Comparison of ENCODE assay signal across 8 cellular contexts in the genomic region with DNA sequence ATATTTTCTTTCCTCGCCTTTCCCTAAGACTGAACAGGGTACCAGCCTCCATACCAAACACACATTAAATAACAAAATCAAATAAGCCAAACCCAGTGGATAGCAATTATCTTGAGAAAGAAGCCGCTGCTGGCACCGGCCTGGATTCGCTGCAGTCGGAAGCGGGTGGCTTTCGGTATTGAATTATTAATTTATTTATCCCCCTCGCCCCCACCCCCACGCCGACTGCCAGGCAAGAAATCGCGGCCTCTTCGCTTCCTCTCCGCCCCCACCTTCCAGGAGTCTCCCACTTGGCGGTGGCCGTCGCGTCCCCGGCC. TPM values are rescaled to one million over a fixed set of nuclear protein-coding genes. Genes with fewer than 3 reads are reported as not detected.
A peak's percentile ranks its signal among the peaks of the same experiment; 100 is the strongest.
DNase-seq lines count a peak whose midpoint lies in the region; ATAC-seq, FAIRE-seq and TF ChIP-seq lines count a peak whose summit lies in the region.

No MANE protein-coding gene starts in this region.

- in situ Hi-C loops in GM13976 (cut with MboI; ENCODE audit: low sequenced_read_pairs, unreplicated experiment): no loop called here

- peaks cover 13% of the 10 kb centered on the region for H3K4me1 Mint-ChIP-seq in progenitor cell of endocrine pancreas (ENCODE audit: low read depth)

- H3K4me3 ChIP-seq in MG63 (peak overlapping the region; percentile 61), epithelial cell of esophagus (ENCODE audit: low read length) (peak overlapping the region; percentile 40)

- H3K4me3 Mint-ChIP-seq in progenitor cell of endocrine pancreas (ENCODE audit: low read depth): peak overlapping the region; percentile 69

- FAIRE-seq in D721Med (lab: Jason Lieb, UNC): no peak

- no peaks in the 10 kb centered on the region for H3K36me3 Mint-ChIP-seq in progenitor cell of endocrine pancreas (ENCODE audit: insufficient read depth)

- no peaks in the 10 kb centered on the region for H3K9me3 Mint-ChIP-seq in progenitor cell of endocrine pancreas (ENCODE audit: low read depth)

- no peaks in the 10 kb centered on the region for H3K9me3 ChIP-seq in MG63

- no peaks in the 10 kb centered on the region for H3K27me3 ChIP-seq in MG63

- H3K27me3 Mint-ChIP-seq in progenitor cell of endocrine pancreas: peaks cover 47% of the 10 kb centered on the region

- TF ChIP-seq CTCF in GM10266 (IDR thresholded peaks at IDR 0.05; ENCODE audit: control insufficient read depth, insufficient read depth, low read depth, missing control alignments) (peak; percentile 1), epithelial cell of esophagus (IDR thresholded peaks at IDR 0.05; ENCODE audit: insufficient read depth, low read depth, low read length, missing control alignments) (no peak), progenitor cell of endocrine pancreas (IDR thresholded peaks at IDR 0.05; ENCODE audit: unreplicated experiment) (no peak), GM13976 (IDR thresholded peaks at IDR 0.05; ENCODE audit: borderline replicate concordance, control extremely low read depth, extremely low read depth, insufficient read depth, missing control alignments) (no peak), D721Med (IDR thresholded peaks at IDR 0.05; ENCODE audit: insufficient read depth, missing control alignments) (no peak)

- DNase-seq in GM10266 (ENCODE audit: extremely low spot score) (no peak), MG63 (no peak), epithelial cell of esophagus (ENCODE audit: low read depth) (no peak), progenitor cell of endocrine pancreas (ENCODE audit: low spot score, unreplicated experiment) (no peak), GM13976 (ENCODE audit: low spot score) (no peak), D721Med (ENCODE audit: insufficient read length, low spot score) (no peak)

- no peaks in the 10 kb centered on the region for H3K36me3 ChIP-seq in MG63

- ATAC-seq in HG02798 (IDR thresholded peaks at IDR 0.05; ENCODE audit: poor library complexity, unreplicated experiment) (no peak), GM18858 (IDR thresholded peaks at IDR 0.05; ENCODE audit: unreplicated experiment) (no peak)

- no peak overlapping the region for H3K27ac Mint-ChIP-seq in progenitor cell of endocrine pancreas

RNA-seq across cellular contexts. Expression of a gene that starts 0.4 kb away (rescaled TPM):
- 0.76 and 3.6 TPM in 2 replicates for total RNA-seq in MG63 (2014; rRNA removed; shearing (Covaris generic); ENCODE audit: low replicate concordance)
- not detected in 2 replicates for total RNA-seq in progenitor cell of endocrine pancreas
